10 cellular contexts compared by ENCODE assay signal in the genomic region with DNA sequence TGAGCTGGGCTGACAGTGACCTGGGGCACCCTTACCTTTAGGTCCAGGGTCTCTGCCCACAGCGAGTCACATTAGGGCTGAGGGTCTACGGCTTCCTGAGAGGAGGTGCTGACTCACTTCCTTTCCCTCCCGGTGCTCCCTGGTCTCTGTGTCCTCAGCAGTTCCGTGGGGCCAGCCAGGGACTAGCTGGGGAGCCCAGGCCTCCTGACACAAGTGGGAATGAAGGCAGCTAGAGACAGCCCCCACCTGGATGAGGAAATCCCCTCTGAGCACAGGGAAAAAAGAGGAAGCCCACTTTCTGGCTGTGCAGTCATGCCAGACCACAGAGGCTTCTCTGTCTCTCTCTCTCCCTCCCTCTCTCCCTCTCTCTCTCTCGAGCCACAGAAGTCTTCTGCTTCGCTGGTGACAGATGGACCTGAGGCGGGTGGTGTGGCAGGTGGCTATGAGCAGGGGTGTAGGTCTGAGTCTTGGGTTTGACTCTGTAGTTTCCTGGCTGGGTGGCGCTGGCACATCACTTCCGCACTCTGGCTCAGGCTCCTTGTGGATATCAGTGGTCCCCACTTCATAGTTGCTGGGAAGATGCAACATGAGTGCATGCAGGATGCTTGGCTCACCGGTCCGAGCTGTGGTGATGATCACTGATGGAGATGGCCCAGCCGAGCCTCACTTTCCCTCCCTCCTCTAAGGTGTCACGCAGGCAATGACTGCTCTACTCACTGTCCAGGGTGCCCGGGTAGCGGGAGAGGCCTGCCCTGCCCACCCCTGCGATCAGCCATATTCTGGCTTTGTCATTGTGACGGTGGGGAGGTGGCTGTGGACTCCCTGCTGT. TPM values are rescaled to one million over a fixed set of nuclear protein-coding genes. Genes with fewer than 3 reads are reported as not detected.
DNase-seq lines count a peak whose midpoint lies in the region; ATAC-seq and TF ChIP-seq lines count a peak whose summit lies in the region.
"Had no signal": no experiment of that assay in that cellular context is flagged by ENCODE, and none has a peak within 500 bp of the region (broad histone marks: within the 10 kb centered on the region; RNA-seq: fewer than 3 reads in every experiment).

No MANE protein-coding gene starts in this region.

- H3K9me3 Mint-ChIP-seq in endothelial cell (ENCODE audit: unreplicated experiment), result no peaks in the 10 kb centered on the region

- H3K4me3 ChIP-seq in AG04449 (ENCODE audit: low read depth, low read length), result peak overlapping the region; percentile 8; the same call in 1 of the 2 replicates
- H3K4me3 ChIP-seq in esophagus squamous epithelium, result no peak overlapping the region
- H3K4me3 ChIP-seq in aorta (ENCODE audit: low read length in 2 of 2), result no peak overlapping the region

- H3K27ac ChIP-seq in esophagus squamous epithelium (no peak overlapping the region), aorta (ENCODE audit: low read depth in 1 of 2, low read length in 2 of 2) (no peak overlapping the region)
- H3K27ac ChIP-seq: KMS-11 had no signal

- H3K4me1 Mint-ChIP-seq in endothelial cell (ENCODE audit: unreplicated experiment), result peaks cover 29% of the 10 kb centered on the region

- no peak for TF ChIP-seq POLR2A in esophagus squamous epithelium (IDR thresholded peaks at IDR 0.05)

- peaks cover 15 to 46% (median 17%) of the 10 kb centered on the region in 3 donors for H3K4me1 ChIP-seq in esophagus squamous epithelium
- H3K4me1 ChIP-seq in aorta (ENCODE audit: control insufficient read depth in 1 of 2, insufficient read depth in 2 of 2, low read length in 2 of 2), result no peaks in the 10 kb centered on the region

- H3K27me3 ChIP-seq in esophagus squamous epithelium, result no peaks in the 10 kb centered on the region
- H3K27me3 ChIP-seq in aorta (ENCODE audit: control insufficient read depth in 1 of 2, insufficient read depth in 2 of 2, low read length in 1 of 2), result no peaks in the 10 kb centered on the region

- H3K9me3 ChIP-seq in esophagus squamous epithelium, result no peaks in the 10 kb centered on the region
- H3K9me3 ChIP-seq in aorta (ENCODE audit: control insufficient read depth, low read length), result no peaks in the 10 kb centered on the region

- 72 to 90% methylated on average over 6 to 11 of the region's 17 CpGs for WGBS in esophagus squamous epithelium, 2 donors
- 74 to 76% methylated on average over 16 to 17 of the region's 17 CpGs for WGBS in aorta, 2 donors

- peak overlapping the region; percentile 18 for H3K4me3 Mint-ChIP-seq in endothelial cell (ENCODE audit: unreplicated experiment)

- intact Hi-C loops in esophagus squamous epithelium (cut with DNase I), result no loop called here
- intact Hi-C loops in aorta (cut with DNase I), result no loop called here

- no peak for DNase-seq in AG04449 (ENCODE audit: low read depth, low spot score)
- DNase-seq in NOMO-1 (lab: John Stamatoyannopoulos, UW; ENCODE audit: unreplicated experiment in 2 of 2), result peak; percentile 73 to 76
- no peak for DNase-seq in endothelial cell (ENCODE audit: low spot score)
- no peak for DNase-seq in esophagus squamous epithelium (lab: John Stamatoyannopoulos, UW)
- no peak for DNase-seq in aorta
- DNase-seq in central memory CD4-positive, alpha-beta T cell, result no peak
- DNase-seq: DND-41 had no signal

- CTCF ChIA-PET in AG04449 (lab: Yijun Ruan, JAX), result interaction anchor here (1.0 to 1.2 kb wide), 2 partner anchors 333 to 338 kb away, joined by 3 to 4 read pairs; no protein-coding TSS in a partner anchor

- peaks cover 0 to 31% (median 0%) of the 10 kb centered on the region in 3 donors for H3K36me3 ChIP-seq in esophagus squamous epithelium
- no peaks in the 10 kb centered on the region for H3K36me3 ChIP-seq in aorta (ENCODE audit: control insufficient read depth in 1 of 2, insufficient read depth in 2 of 2, low read length in 1 of 2)

- ATAC-seq in GM18907 (IDR thresholded peaks at IDR 0.05; ENCODE audit: unreplicated experiment) (peak; percentile 36), aorta (ENCODE audit: low FRiP score) (no peak), GM18870 (IDR thresholded peaks at IDR 0.05; ENCODE audit: unreplicated experiment) (no peak)

- H3K27ac Mint-ChIP-seq in endothelial cell (ENCODE audit: unreplicated experiment), result no peak overlapping the region

- POLR2A ChIA-PET in AG04449 (lab: Yijun Ruan, JAX), result interaction anchor here (0.8 kb wide), 1 partner anchor 17 kb away, joined by 3 read pairs; no protein-coding TSS in a partner anchor

- no peak for TF ChIP-seq CTCF in AG04449 (IDR thresholded peaks at IDR 0.05; ENCODE audit: insufficient read depth, low read length, missing control alignments)
- TF ChIP-seq CTCF in endothelial cell (IDR thresholded peaks at IDR 0.05; ENCODE audit: unreplicated experiment), result no peak
- TF ChIP-seq CTCF in esophagus squamous epithelium (IDR thresholded peaks at IDR 0.05), result no peak

- peaks cover 12% of the 10 kb centered on the region for H3K27me3 Mint-ChIP-seq in endothelial cell (ENCODE audit: unreplicated experiment)

- H3K36me3 Mint-ChIP-seq in endothelial cell (ENCODE audit: low read depth, unreplicated experiment), result peaks cover 16% of the 10 kb centered on the region

RNA-seq across cellular contexts. Expression of gene SLC66A1, which starts 3.5 kb away (rescaled TPM):
- total RNA-seq in endothelial cell (ENCODE audit: unreplicated experiment) (22.6 TPM), esophagus squamous epithelium (10 to 100 TPM in 2 of 4 donors, 1 to 10 TPM in 2; 6.8 to 14.3 (median 10.3) TPM), aorta (10 to 100 TPM in 1 of 2 donors, 1 to 10 TPM in 1; 7.6 to 13.7 TPM)
- 10 to 100 TPM in 1 of 2 donors, 1 to 10 TPM in 1; 4.0 to 15.2 TPM for polyA plus RNA-seq in aorta

RNA-seq across cellular contexts. Expression of gene AKR7A2, which starts 3.6 kb away (rescaled TPM):
- total RNA-seq in endothelial cell (ENCODE audit: unreplicated experiment) (34.1 TPM), esophagus squamous epithelium (10 to 100 TPM; 57.7 to 93.4 (median 70.3) TPM), aorta (10 to 100 TPM; 19.3 to 34.7 TPM)
- polyA plus RNA-seq in aorta, result 10 to 100 TPM; 31.4 to 48.0 TPM

RNA-seq across cellular contexts. Expression of gene AKR7A3, which starts 27.0 kb away (rescaled TPM):
- total RNA-seq in endothelial cell (ENCODE audit: unreplicated experiment) (1.1 TPM), esophagus squamous epithelium (1 to 10 TPM in 3 of 4 donors, under 1 TPM in 1; 0.50 to 2.4 (median 2.0) TPM), aorta (1 to 10 TPM; 1.2 to 1.6 TPM)
- polyA plus RNA-seq in aorta, result 10 to 100 TPM in 1 of 2 donors, 1 to 10 TPM in 1; 2.6 to 99.8 TPM

Comparison
In these comparisons a context has a peak if more than half of its experiments do, and no peak if none do; other contexts are left out.
1. DNase-seq: peak in NOMO-1 (2 of 2); none in AG04449 (single experiment), endothelial cell (single experiment), esophagus squamous epithelium (single experiment), aorta (0 of 2) and central memory CD4-positive, alpha-beta T cell (single experiment).